In genomic region chr2:219210572-219211362, GRCh38 we compare ENCODE assay signal across 16 cellular contexts. TPM values are rescaled to one million over a fixed set of nuclear protein-coding genes. Genes with fewer than 3 reads are reported as not detected.
DNase-seq lines count a peak whose midpoint lies in the region; FAIRE-seq and TF ChIP-seq lines count a peak whose summit lies in the region.
"Had no signal": no experiment of that assay in that cellular context is flagged by ENCODE, and none has a peak within 500 bp of the region (broad histone marks: within the 10 kb centered on the region; RNA-seq: fewer than 3 reads in every experiment).

No MANE protein-coding gene starts in this region.

- no peaks in the 10 kb centered on the region for H3K9me3 ChIP-seq in Peyer's patch
- no peaks in the 10 kb centered on the region for H3K9me3 ChIP-seq in colonic mucosa
- no peaks in the 10 kb centered on the region for H3K9me3 ChIP-seq in small intestine (ENCODE audit: control insufficient read depth, low read depth)
- H3K9me3 ChIP-seq: body of pancreas had no signal

- peak overlapping the region; percentile 23 to 64 (median 32) for H3K27ac ChIP-seq in Peyer's patch
- H3K27ac ChIP-seq in colonic mucosa, result no peak overlapping the region
- H3K27ac ChIP-seq in small intestine (ENCODE audit: low read depth in 1 of 2, low read length in 1 of 2), result peak overlapping the region; percentile 27 to 45
- H3K27ac ChIP-seq: body of pancreas, hepatocyte had no signal

- peak; percentile 51 for DNase-seq in activated CD4-positive, alpha-beta T cell treated with anti-CD3 and anti-CD28 coated beads, Interleukin-2, amount 10 ng/mL, durations not matched to agents 24 days and 14 days
- no peak for DNase-seq in activated CD4-positive, alpha-beta T cell treated with anti-CD3 and anti-CD28 coated beads for 4 hours
- DNase-seq in Peyer's patch, result peak in 1 of 3 donors; percentile 41
- peak; percentile 14 for DNase-seq in colonic mucosa
- no peak for DNase-seq in small intestine
- DNase-seq in DMS53 treated with DMSO at 0.1 percent for 48 hours (lab: John Stamatoyannopoulos, UW; ENCODE audit: unreplicated experiment), result no peak
- no peak for DNase-seq in central memory CD4-positive, alpha-beta T cell
- DNase-seq in cortex of kidney (lab: John Stamatoyannopoulos, UW), result no peak
- DNase-seq: activated CD4-positive, CD25-positive, alpha-beta regulatory T cell treated with anti-CD3 and anti-CD28 coated beads, Interleukin-2, amount 50 U/mL, for 72 hours; kidney glomerular epithelial cell; NCI-H1092; occipital lobe had no signal

- peaks cover 39% of the 10 kb centered on the region for H3K36me3 Mint-ChIP-seq in activated CD4-positive, alpha-beta T cell treated with anti-CD3 and anti-CD28 coated beads, Interleukin-2, amount 10 ng/mL, durations not matched to agents 24 days and 14 days (ENCODE audit: low read depth)
- H3K36me3 Mint-ChIP-seq: type B pancreatic cell had no signal

- WGBS in small intestine, 3 donors, result 94% methylated on average over 23 of the region's 23 CpGs

- H3K4me3 ChIP-seq in Peyer's patch (no peak overlapping the region), colonic mucosa (no peak overlapping the region), small intestine (ENCODE audit: low read depth in 1 of 2, low read length in 2 of 2) (no peak overlapping the region)
- H3K4me3 ChIP-seq: body of pancreas, hepatocyte had no signal

- no peak for FAIRE-seq in small intestine (lab: Jason Lieb, UNC)

- H3K36me3 ChIP-seq in Peyer's patch (peaks cover 0 to 34% (median 0%) of the 10 kb centered on the region in 3 donors), colonic mucosa (no peaks in the 10 kb centered on the region), small intestine (ENCODE audit: control insufficient read depth in 2 of 2, insufficient read depth in 2 of 2, low read length in 2 of 2) (peaks cover 5 to 11% of the 10 kb centered on the region in 2 donors)

- H3K4me1 ChIP-seq in Peyer's patch, result peaks cover 0 to 22% (median 10%) of the 10 kb centered on the region in 4 donors
- H3K4me1 ChIP-seq in colonic mucosa, result no peaks in the 10 kb centered on the region
- H3K4me1 ChIP-seq in small intestine (ENCODE audit: control insufficient read depth in 2 of 2, insufficient read depth in 1 of 2, low read depth in 1 of 2, low read length in 1 of 2), result no peaks in the 10 kb centered on the region

- H3K27me3 ChIP-seq in Peyer's patch (no peaks in the 10 kb centered on the region), colonic mucosa (no peaks in the 10 kb centered on the region), small intestine (ENCODE audit: control insufficient read depth in 2 of 2, insufficient read depth in 2 of 2, low read length in 2 of 2) (no peaks in the 10 kb centered on the region)
- H3K27me3 ChIP-seq: body of pancreas, hepatocyte had no signal

- peak overlapping the region; percentile 75 for H3K27ac Mint-ChIP-seq in activated CD4-positive, alpha-beta T cell treated with anti-CD3 and anti-CD28 coated beads, Interleukin-2, amount 10 ng/mL, durations not matched to agents 24 days and 14 days
- H3K27ac Mint-ChIP-seq: mesothelial cell of epicardium, type B pancreatic cell had no signal

- no peak for TF ChIP-seq POLR2A in Peyer's patch (IDR thresholded peaks at IDR 0.05)

- H3K9ac ChIP-seq in colonic mucosa (ENCODE audit: low read depth in 2 of 2, low read length in 2 of 2), result no peak overlapping the region

- TF ChIP-seq CTCF in Peyer's patch (IDR thresholded peaks at IDR 0.05) (no peak), colonic mucosa (IDR thresholded peaks at IDR 0.05) (no peak)

- no peak overlapping the region for H3K4me3 Mint-ChIP-seq in activated CD4-positive, alpha-beta T cell treated with anti-CD3 and anti-CD28 coated beads, Interleukin-2, amount 10 ng/mL, durations not matched to agents 24 days and 14 days
- H3K4me3 Mint-ChIP-seq: mesothelial cell of epicardium, type B pancreatic cell had no signal

- intact Hi-C loops in activated CD4-positive, alpha-beta T cell treated with anti-CD3 and anti-CD28 coated beads, Interleukin-2, amount 10 ng/mL, durations not matched to agents 24 days and 14 days (cut with micrococcal nuclease), result loop anchor here (1.0 kb wide), 1 partner anchor 50 kb away; the partner anchor contains the start of gene NHEJ1
- intact Hi-C loops in colonic mucosa (cut with DNase I), result no loop called here

- no peaks in the 10 kb centered on the region for H3K9me3 Mint-ChIP-seq in activated CD4-positive, alpha-beta T cell treated with anti-CD3 and anti-CD28 coated beads, Interleukin-2, amount 10 ng/mL, durations not matched to agents 24 days and 14 days
- H3K9me3 Mint-ChIP-seq: mesothelial cell of epicardium, type B pancreatic cell had no signal

- no peaks in the 10 kb centered on the region for H3K27me3 Mint-ChIP-seq in activated CD4-positive, alpha-beta T cell treated with anti-CD3 and anti-CD28 coated beads, Interleukin-2, amount 10 ng/mL, durations not matched to agents 24 days and 14 days

- H3K4me1 Mint-ChIP-seq in activated CD4-positive, alpha-beta T cell treated with anti-CD3 and anti-CD28 coated beads, Interleukin-2, amount 10 ng/mL, durations not matched to agents 24 days and 14 days, result peaks cover 44% of the 10 kb centered on the region

RNA-seq across cellular contexts. Expression of gene ZFAND2B, which starts 4.2 kb away (rescaled TPM):
- 36.7 and 37.4 TPM in 2 replicates for total RNA-seq in activated CD4-positive, alpha-beta T cell treated with anti-CD3 and anti-CD28 coated beads, Interleukin-2, amount 10 ng/mL, durations not matched to agents 24 days and 14 days
- total RNA-seq in Peyer's patch, result 100 to 1,000 TPM in 3 of 4 donors, 10 to 100 TPM in 1; 43.7 to 129 (median 112) TPM
- 10 to 100 TPM; 65.5 to 74.6 TPM for total RNA-seq in colonic mucosa
- polyA plus RNA-seq in small intestine, result 100 to 1,000 TPM in 2 of 3 donors, 10 to 100 TPM in 1; 46.9 to 182 (median 147) TPM

RNA-seq across cellular contexts. Expression of gene ABCB6, which starts 8.0 kb away (rescaled TPM):
- 28.8 TPM in 2 replicates for total RNA-seq in activated CD4-positive, alpha-beta T cell treated with anti-CD3 and anti-CD28 coated beads, Interleukin-2, amount 10 ng/mL, durations not matched to agents 24 days and 14 days
- total RNA-seq in Peyer's patch (10 to 100 TPM; 18.0 to 42.1 (median 33.3) TPM), colonic mucosa (10 to 100 TPM; 16.9 to 27.1 TPM)
- polyA plus RNA-seq in small intestine, result 10 to 100 TPM; 42.8 to 49.2 (median 43.2) TPM

RNA-seq across cellular contexts. Expression of gene ATG9A, which starts 18.7 kb away (rescaled TPM):
- total RNA-seq in activated CD4-positive, alpha-beta T cell treated with anti-CD3 and anti-CD28 coated beads, Interleukin-2, amount 10 ng/mL, durations not matched to agents 24 days and 14 days, result 61.6 and 67.2 TPM in 2 replicates
- total RNA-seq in Peyer's patch (100 to 1,000 TPM in 1 of 4 donors, 10 to 100 TPM in 3; 23.1 to 107 (median 96.0) TPM), colonic mucosa (10 to 100 TPM; 56.4 to 63.8 TPM)
- 10 to 100 TPM in 2 of 3 donors, 1 to 10 TPM in 1; 8.1 to 37.0 (median 10.1) TPM for polyA plus RNA-seq in small intestine

RNA-seq across cellular contexts. Expression of gene ANKZF1, which starts 18.8 kb away (rescaled TPM):
- total RNA-seq in activated CD4-positive, alpha-beta T cell treated with anti-CD3 and anti-CD28 coated beads, Interleukin-2, amount 10 ng/mL, durations not matched to agents 24 days and 14 days, result 144 and 149 TPM in 2 replicates
- 100 to 1,000 TPM in 3 of 4 donors, 10 to 100 TPM in 1; 79.9 to 338 (median 164) TPM for total RNA-seq in Peyer's patch
- total RNA-seq in colonic mucosa, result 10 to 100 TPM; 56.7 to 67.1 TPM
- 10 to 100 TPM; 20.2 to 39.6 (median 33.8) TPM for polyA plus RNA-seq in small intestine

RNA-seq across cellular contexts. Expression of gene RETREG2, which starts 32.7 kb away (rescaled TPM):
- total RNA-seq in activated CD4-positive, alpha-beta T cell treated with anti-CD3 and anti-CD28 coated beads, Interleukin-2, amount 10 ng/mL, durations not matched to agents 24 days and 14 days, result 54.1 and 57.4 TPM in 2 replicates
- total RNA-seq in Peyer's patch, result 10 to 100 TPM; 44.6 to 80.3 (median 76.2) TPM
- 100 to 1,000 TPM in 1 of 2 donors, 10 to 100 TPM in 1; 94.4 to 116 TPM for total RNA-seq in colonic mucosa
- 10 to 100 TPM; 36.2 to 66.0 (median 43.0) TPM for polyA plus RNA-seq in small intestine

Comparison
In these comparisons a context has a peak if more than half of its experiments do, and no peak if none do; other contexts are left out.
1. DNase-seq: peak in activated CD4-positive, alpha-beta T cell treated with anti-CD3 and anti-CD28 coated beads, Interleukin-2, amount 10 ng/mL, durations not matched to agents 24 days and 14 days (single experiment) and colonic mucosa (single experiment); none in activated CD4-positive, alpha-beta T cell treated with anti-CD3 and anti-CD28 coated beads for 4 hours (0 of 2), small intestine (single experiment), DMS53 treated with DMSO at 0.1 percent for 48 hours (single experiment), central memory CD4-positive, alpha-beta T cell (single experiment) and cortex of kidney (single experiment).